7 cellular contexts compared by ENCODE assay signal in the genomic region with DNA sequence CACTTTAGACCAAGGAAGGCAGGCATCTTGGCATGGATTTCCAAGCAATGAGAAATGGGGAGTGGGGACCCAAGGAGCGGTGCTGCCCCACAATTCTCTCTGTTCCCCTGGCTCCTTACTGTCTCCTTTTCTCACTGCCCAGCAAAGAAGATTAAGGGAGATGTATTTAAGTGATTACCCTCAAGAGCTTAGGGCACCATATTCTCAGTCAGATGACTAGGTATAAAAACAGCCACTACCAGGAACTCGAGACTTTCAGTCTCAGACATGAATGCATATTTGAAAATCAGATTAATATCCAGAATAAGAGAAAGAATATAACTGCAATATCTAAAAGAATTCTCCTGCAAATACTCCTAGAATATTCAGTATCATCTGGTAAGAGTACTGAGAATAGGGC. TPM values are rescaled to one million over a fixed set of nuclear protein-coding genes. Genes with fewer than 3 reads are reported as not detected.
DNase-seq lines count a peak whose midpoint lies in the region; ATAC-seq and TF ChIP-seq lines count a peak whose summit lies in the region.

TSS of gene ABLIM1 (minus strand) at position 101 of the 400 bp plus-strand sequence. CDS start at position 26, 75 bp downstream.

- H3K4me3 ChIP-seq in PC-9 (no peak within 1 kb of the TSS), mammary epithelial cell (replicated peaks in 1 of 3; ENCODE audit: insufficient read depth in 1 of 3, low read depth in 2 of 3, low read length in 3 of 3) (no peak within 1 kb of the TSS), left lung (no peak within 1 kb of the TSS)

- peaks cover 20% of the 10 kb centered on the region for H3K4me1 ChIP-seq in PC-9 (replicated peaks; ENCODE audit: insufficient read depth)
- H3K4me1 ChIP-seq in mammary epithelial cell (ENCODE audit: insufficient read depth, low read length), result peaks cover 6% of the 10 kb centered on the region
- H3K4me1 ChIP-seq in left lung, result no peaks in the 10 kb centered on the region
- no peaks in the 10 kb centered on the region for H3K4me1 ChIP-seq in foreskin keratinocyte

- H3K4me2 ChIP-seq in PC-9 (no peak within 1 kb of the TSS), mammary epithelial cell (ENCODE audit: insufficient read depth, low read depth, low read length) (no peak within 1 kb of the TSS)

- H3K9me2 ChIP-seq in PC-9 (ENCODE audit: insufficient read depth), result no peaks in the 10 kb centered on the region

- no peaks in the 10 kb centered on the region for H3K36me3 ChIP-seq in PC-9 (ENCODE audit: low read depth)
- no peaks in the 10 kb centered on the region for H3K36me3 ChIP-seq in mammary epithelial cell (ENCODE audit: insufficient read depth, low read length)
- no peaks in the 10 kb centered on the region for H3K36me3 ChIP-seq in left lung

- dilution Hi-C loops in mammary epithelial cell (cut with HindIII; ENCODE audit: low sequenced_read_pairs), result no loop called here

- no peak within 1 kb of the TSS for H3K9ac ChIP-seq in mammary epithelial cell (ENCODE audit: insufficient read depth, low read length)

- CTCF ChIA-PET in PC-9 (lab: Charles Lee), result no interaction called here
- CTCF ChIA-PET in mammary epithelial cell (lab: Charles Lee; ENCODE audit: low non-redundant PET), result no interaction called here

- BruUV-seq in PC-9 (replicated peaks; lab: Mats Ljungman, UMichigan), result no TSS peak
- no TSS peak for BruUV-seq in mammary epithelial cell (replicated peaks; lab: Mats Ljungman, UMichigan)

- H3K27ac ChIP-seq in PC-9, result no peak within 1 kb of the TSS
- H3K27ac ChIP-seq in mammary epithelial cell (ENCODE audit: insufficient read depth, low read depth, low read length), result no peak within 1 kb of the TSS
- H3K27ac ChIP-seq in left lung, result no peak within 1 kb of the TSS
- H3K27ac ChIP-seq in foreskin keratinocyte, result no peak within 1 kb of the TSS

- no peak for TF ChIP-seq CTCF in PC-9 (conservative IDR thresholded peaks at IDR 0.05)
- no peak for TF ChIP-seq CTCF in mammary epithelial cell (conservative IDR thresholded peaks at IDR 0.05 in 1 of 2, IDR thresholded peaks at IDR 0.05 in 1 of 2; ENCODE audit: extremely low read depth in 1 of 2, insufficient read depth in 1 of 2, low read depth in 1 of 2, low read length in 2 of 2)
- no peak for TF ChIP-seq CTCF in left lung (IDR thresholded peaks at IDR 0.05)
- TF ChIP-seq CTCF in subcutaneous adipose tissue (IDR thresholded peaks at IDR 0.05; ENCODE audit: low read depth), result no peak
- TF ChIP-seq CTCF in foreskin keratinocyte (conservative IDR thresholded peaks at IDR 0.05), result no peak

- ATAC-seq in left lung (no peak), foreskin keratinocyte (no peak), HG02623 (IDR thresholded peaks at IDR 0.05; ENCODE audit: unreplicated experiment) (no peak)

- no peaks in the 10 kb centered on the region for H4K20me1 ChIP-seq in PC-9 (ENCODE audit: insufficient read depth)
- H4K20me1 ChIP-seq in mammary epithelial cell (ENCODE audit: insufficient read depth, low read length), result no peaks in the 10 kb centered on the region

- in situ Hi-C loops in mammary epithelial cell (cut with MboI; ENCODE audit: low sequenced_read_pairs in 2 of 2), result no loop called here
- in situ Hi-C loops in ACHN (cut with HindIII; ENCODE audit: low pct_ligation_motif_present, low pct_unique_long_range_greater_than_20kb, low sequenced_read_pairs), result no loop called here

- H3K27me3 ChIP-seq in PC-9 (ENCODE audit: insufficient read depth, low read depth), result no peaks in the 10 kb centered on the region
- peaks cover 4% of the 10 kb centered on the region for H3K27me3 ChIP-seq in mammary epithelial cell (ENCODE audit: insufficient read depth, low read length)
- no peaks in the 10 kb centered on the region for H3K27me3 ChIP-seq in left lung
- peaks cover 4% of the 10 kb centered on the region for H3K27me3 ChIP-seq in foreskin keratinocyte

- intact Hi-C loops in PC-9 (cut with micrococcal nuclease; ENCODE audit: unreplicated experiment), result no loop called here
- intact Hi-C loops in mammary epithelial cell (cut with micrococcal nuclease), result no loop called here
- intact Hi-C loops in left lung (cut with DNase I), result no loop called here

- peaks cover 10% of the 10 kb centered on the region; the same call in 1 of the 2 replicates for H3F3A ChIP-seq in PC-9 (ENCODE audit: insufficient read depth, low read depth)

- H3K79me2 ChIP-seq in PC-9 (ENCODE audit: low read depth) (no peaks in the 10 kb centered on the region), mammary epithelial cell (ENCODE audit: insufficient read depth, low read length) (no peaks in the 10 kb centered on the region)

- POLR2A ChIA-PET in PC-9 (lab: Charles Lee; ENCODE audit: unreplicated experiment), result no interaction called here

- H2AFZ ChIP-seq in PC-9, result no peak within 1 kb of the TSS
- no peak within 1 kb of the TSS for H2AFZ ChIP-seq in mammary epithelial cell (ENCODE audit: low read depth, low read length)

- WGBS in mammary epithelial cell (ENCODE audit: low coverage, missing lambda C conversion rate), result 70% methylated on average over 2 of the region's 2 CpGs

- DNase-seq in PC-9, result no peak
- DNase-seq in mammary epithelial cell, result no peak
- no peak for DNase-seq in left lung
- DNase-seq in foreskin keratinocyte, result no peak
- DNase-seq in ACHN, result no peak

- H3K9me3 ChIP-seq in PC-9 (ENCODE audit: insufficient read depth, low read depth) (no peaks in the 10 kb centered on the region), mammary epithelial cell (replicated peaks; ENCODE audit: insufficient read depth, low read length) (no peaks in the 10 kb centered on the region), left lung (no peaks in the 10 kb centered on the region)

RNA-seq across cellular contexts. Expression of gene ABLIM1, which starts in this region (rescaled TPM):
- total RNA-seq in PC-9 (2021) (63.1 and 68.7 TPM in 2 replicates), mammary epithelial cell (100 to 1,000 TPM in 1 of 2 donors, 10 to 100 TPM in 1; 99.9 to 164 TPM), left lung (100 to 1,000 TPM in 1 of 2 donors, 10 to 100 TPM in 1; 80.5 to 195 TPM), subcutaneous adipose tissue (100 to 1,000 TPM; 193 to 248 (median 208) TPM), foreskin keratinocyte (18.7 and 21.1 TPM in 2 replicates)
- polyA plus RNA-seq in mammary epithelial cell (75.0 TPM), foreskin keratinocyte (3.8 and 4.8 TPM in 2 replicates)
- 117 TPM for polyA minus RNA-seq in mammary epithelial cell

Comparison
In these comparisons a context has a peak if more than half of its experiments do, and no peak if none do; other contexts are left out.
1. RNA of gene ABLIM1 (polyA plus RNA-seq): 75.0 TPM in mammary epithelial cell (single experiment); 3.8 to 4.8 TPM in foreskin keratinocyte; every median in the first group is over 10 times any median in the second.